In genomic region chr10:94006591-94007550, GRCh38 we compare ENCODE assay signal across 11 cellular contexts. TPM values are rescaled to one million over a fixed set of nuclear protein-coding genes. Genes with fewer than 3 reads are reported as not detected.
DNase-seq lines count a peak whose midpoint lies in the region; ATAC-seq and TF ChIP-seq lines count a peak whose summit lies in the region.
"Had no signal": no experiment of that assay in that cellular context is flagged by ENCODE, and none has a peak within 500 bp of the region (broad histone marks: within the 10 kb centered on the region; RNA-seq: fewer than 3 reads in every experiment).

No MANE protein-coding gene starts in this region.

- H2AFZ ChIP-seq in PC-3 (ENCODE audit: low read length): no peak overlapping the region

- no peak for TF ChIP-seq POLR2A in GM18505 (IDR thresholded peaks at IDR 0.05; ENCODE audit: borderline replicate concordance, extremely low read depth, insufficient read depth, insufficient read length)

- peaks cover 3% of the 10 kb centered on the region for H3F3A ChIP-seq in PC-3 (ENCODE audit: low read length, unreplicated experiment)

- H3K9me3 Mint-ChIP-seq in glutamatergic neuron (ENCODE audit: unreplicated experiment): no peaks in the 10 kb centered on the region

- CTCF ChIA-PET in PC-3 (lab: Charles Lee): interaction anchor here (1.5 to 1.6 kb wide), 2 partner anchors 36 to 90 kb away, joined by 4 to 6 read pairs; no protein-coding TSS in a partner anchor

- no peaks in the 10 kb centered on the region for H3K9me2 ChIP-seq in PC-3 (replicated peaks; ENCODE audit: low read length)

- DNase-seq in EL: peak; percentile 85
- peak; percentile 94 for DNase-seq in PC-3
- peak; percentile 48 for DNase-seq in fibroblast of the conjunctiva (ENCODE audit: low read depth)
- DNase-seq in renal cortical epithelial cell (ENCODE audit: low read depth): peak; percentile 52
- no peak for DNase-seq in activated CD4-positive, alpha-beta T cell treated with anti-CD3 and anti-CD28 coated beads for 1 hour
- DNase-seq in glutamatergic neuron: no peak
- DNase-seq: H7; nephron progenitor cell; NK-92 treated with Interleukin-12 subunit alpha and Interleukin-12 subunit beta, amount 100 ng/mL, for 24 hours had no signal

- no peaks in the 10 kb centered on the region for H3K27me3 ChIP-seq in PC-3 (ENCODE audit: low read length)

- H3K36me3 Mint-ChIP-seq in glutamatergic neuron (ENCODE audit: unreplicated experiment): no peaks in the 10 kb centered on the region

- H4K20me1 ChIP-seq in PC-3 (ENCODE audit: low read length): no peaks in the 10 kb centered on the region

- no peaks in the 10 kb centered on the region for H3K9me3 ChIP-seq in PC-3 (ENCODE audit: low read length)

- BruUV-seq in PC-3 (replicated peaks; lab: Mats Ljungman, UMichigan): TSS peak; percentile 96

- POLR2A ChIA-PET in PC-3 (lab: Charles Lee; ENCODE audit: unreplicated experiment): interaction anchor here (0.6 kb wide), 1 partner anchor 33 kb away, joined by 4 read pairs; no protein-coding TSS in a partner anchor

- H3K4me2 ChIP-seq in PC-3 (ENCODE audit: low read length): peak overlapping the region; percentile 81

- peaks cover 14% of the 10 kb centered on the region for H3K36me3 ChIP-seq in PC-3 (ENCODE audit: low read depth, low read length)

- H3K4me1 ChIP-seq in PC-3 (ENCODE audit: insufficient read depth, low read length): peaks cover 60% of the 10 kb centered on the region

- H3K4me3 Mint-ChIP-seq in glutamatergic neuron (ENCODE audit: unreplicated experiment): no peak overlapping the region
- H3K4me3 Mint-ChIP-seq: nephron progenitor cell had no signal

- peak overlapping the region; percentile 62 for H3K4me3 ChIP-seq in PC-3 (ENCODE audit: low read length)

- H3K27ac ChIP-seq in PC-3 (ENCODE audit: low read length): peak overlapping the region; percentile 93

- H3K9ac ChIP-seq in PC-3 (ENCODE audit: low read length): peak overlapping the region; percentile 66

- H3K79me2 ChIP-seq in PC-3 (ENCODE audit: low read length): peaks cover 63% of the 10 kb centered on the region

- ATAC-seq in PC-3: peak; percentile 71
- no peak for ATAC-seq in GM18505 (IDR thresholded peaks at IDR 0.05; ENCODE audit: unreplicated experiment)
- no peak for ATAC-seq in HG03139 (IDR thresholded peaks at IDR 0.05; ENCODE audit: unreplicated experiment)

- no peaks in the 10 kb centered on the region for H3K4me1 Mint-ChIP-seq in glutamatergic neuron (ENCODE audit: low read depth, unreplicated experiment)

- no peak overlapping the region for H3K27ac Mint-ChIP-seq in glutamatergic neuron (ENCODE audit: unreplicated experiment)
- H3K27ac Mint-ChIP-seq: nephron progenitor cell had no signal

- TF ChIP-seq CTCF in PC-3 (conservative IDR thresholded peaks at IDR 0.05; ENCODE audit: low read depth, low read length) (no peak), glutamatergic neuron (IDR thresholded peaks at IDR 0.05; ENCODE audit: partially characterized antibody, unreplicated experiment) (no peak)

- intact Hi-C loops in PC-3 (cut with micrococcal nuclease): loop anchor here (1.0 to 5.0 kb wide), 2 partner anchors 35 to 115 kb away; no protein-coding TSS in a partner anchor

- no peaks in the 10 kb centered on the region for H3K27me3 Mint-ChIP-seq in glutamatergic neuron (ENCODE audit: unreplicated experiment)

RNA-seq across cellular contexts. Expression of gene PLCE1, which starts 13.1 kb away (rescaled TPM):
- 9.2 and 11.4 TPM in 2 replicates for total RNA-seq in PC-3 (2014; rRNA removed)
- 1.4 and 4.4 TPM in 2 replicates for total RNA-seq in renal cortical epithelial cell
- 0.25 TPM for total RNA-seq in glutamatergic neuron (ENCODE audit: unreplicated experiment)

Comparison
In these comparisons a context has a peak if more than half of its experiments do, and no peak if none do; other contexts are left out.
1. DNase-seq: peak in EL (single experiment), PC-3 (single experiment), fibroblast of the conjunctiva (single experiment) and renal cortical epithelial cell (single experiment); none in activated CD4-positive, alpha-beta T cell treated with anti-CD3 and anti-CD28 coated beads for 1 hour (single experiment) and glutamatergic neuron (single experiment).